ENCODE assay signal across 14 cellular contexts in the genomic region with DNA sequence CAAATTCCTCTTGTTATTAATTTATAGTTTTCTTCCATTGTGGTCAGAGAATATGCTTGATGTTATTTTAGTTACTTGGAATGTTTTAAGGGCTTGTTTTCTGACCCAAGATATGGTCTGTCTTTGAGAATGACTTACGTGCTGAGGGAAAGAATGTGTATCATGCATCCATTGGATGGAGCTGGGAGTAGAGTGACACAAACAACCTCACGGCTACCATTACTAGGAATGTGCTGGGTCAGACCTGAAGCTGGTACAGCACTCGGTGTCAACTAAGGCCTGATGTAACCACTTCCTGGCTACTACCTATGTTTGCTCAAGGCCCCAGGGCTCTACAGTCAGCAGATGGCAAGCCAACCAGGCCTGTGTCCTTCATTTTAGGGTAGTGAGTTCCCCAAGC.
DNase-seq lines count a peak whose midpoint lies in the region; ATAC-seq and TF ChIP-seq lines count a peak whose summit lies in the region.
"Had no signal": no experiment of that assay in that cellular context is flagged by ENCODE, and none has a peak within 500 bp of the region (broad histone marks: within the 10 kb centered on the region; RNA-seq: fewer than 3 reads in every experiment).

No MANE protein-coding gene starts in this region.

- H3K36me3 ChIP-seq in DND-41 (ENCODE audit: insufficient read depth, low read length) (no peaks in the 10 kb centered on the region), H7 (replicated peaks; ENCODE audit: control insufficient read depth, insufficient read depth, low read length) (no peaks in the 10 kb centered on the region), body of pancreas (replicated peaks in 1 of 2; ENCODE audit: insufficient read depth in 1 of 2, low read depth in 2 of 2) (no peaks in the 10 kb centered on the region)
- H3K36me3 ChIP-seq: BLaER1 had no signal

- no peaks in the 10 kb centered on the region for H3K9me3 Mint-ChIP-seq in HFFc6

- no peak for TF ChIP-seq POLR2A in body of pancreas (IDR thresholded peaks at IDR 0.05)

- intact Hi-C loops in body of pancreas (cut with DNase I): no loop called here

- H3K4me3 Mint-ChIP-seq in HFFc6: no peak overlapping the region

- no peaks in the 10 kb centered on the region for H3K27me3 ChIP-seq in DND-41 (ENCODE audit: insufficient read depth, low read length, poor library complexity)
- H3K27me3 ChIP-seq in H7 (ENCODE audit: control insufficient read depth, insufficient read depth, low read length): no peaks in the 10 kb centered on the region
- H3K27me3 ChIP-seq in body of pancreas: no peaks in the 10 kb centered on the region
- H3K27me3 ChIP-seq: BLaER1 had no signal

- no peaks in the 10 kb centered on the region for H3K36me3 Mint-ChIP-seq in HFFc6 (ENCODE audit: low read depth)

- H3K79me2 ChIP-seq in DND-41 (ENCODE audit: insufficient read depth, low read length): no peaks in the 10 kb centered on the region

- no peak for TF ChIP-seq CTCF in DND-41 (IDR thresholded peaks at IDR 0.05; ENCODE audit: borderline replicate concordance, extremely low read depth, low read length, poor library complexity, severe bottlenecking)
- TF ChIP-seq CTCF in HFFc6 (IDR thresholded peaks at IDR 0.05): no peak
- no peak for TF ChIP-seq CTCF in body of pancreas (IDR thresholded peaks at IDR 0.05)

- no peak overlapping the region for H3K27ac ChIP-seq in DND-41 (ENCODE audit: low read length)
- no peak overlapping the region for H3K27ac ChIP-seq in caudate nucleus (ENCODE audit: low read depth, low read length)
- H3K27ac ChIP-seq in body of pancreas: no peak overlapping the region
- H3K27ac ChIP-seq: BLaER1, GM23248 had no signal

- H3K9ac ChIP-seq in DND-41 (ENCODE audit: low read depth, low read length): no peak overlapping the region
- H3K9ac ChIP-seq: BLaER1, GM23248 had no signal

- H4K20me1 ChIP-seq in DND-41 (ENCODE audit: insufficient read depth, low read length): no peaks in the 10 kb centered on the region
- H4K20me1 ChIP-seq: BLaER1 had no signal

- no peaks in the 10 kb centered on the region for H3K27me3 Mint-ChIP-seq in HFFc6 (ENCODE audit: insufficient read depth)

- H2AFZ ChIP-seq in DND-41 (ENCODE audit: low read depth, low read length): no peak overlapping the region
- H2AFZ ChIP-seq: GM23248 had no signal

- DNase-seq in DND-41 (peak; percentile 4), HFFc6 (peak; percentile 12), astrocyte of the hippocampus (ENCODE audit: low read depth, low spot score) (peak; percentile 32), non-pigmented ciliary epithelial cell (ENCODE audit: low read depth) (peak; percentile 35), caudate nucleus (lab: John Stamatoyannopoulos, UW) (no peak), H7 (no peak), body of pancreas (no peak)
- DNase-seq: 8988T, AML-193, DMS79, GF-D8, GM23248 had no signal

- peaks cover 8% of the 10 kb centered on the region; the same call in 1 of the 2 replicates for H3K4me1 Mint-ChIP-seq in HFFc6 (ENCODE audit: low read depth)

- no peaks in the 10 kb centered on the region for H3K9me3 ChIP-seq in DND-41 (ENCODE audit: insufficient read depth, low read length, severe bottlenecking)
- no peaks in the 10 kb centered on the region for H3K9me3 ChIP-seq in body of pancreas
- H3K9me3 ChIP-seq: BLaER1 had no signal

- ATAC-seq in DND-41 (ENCODE audit: insufficient read depth, low read depth): no peak
- no peak for ATAC-seq in HG03280 (IDR thresholded peaks at IDR 0.05; ENCODE audit: unreplicated experiment)
- no peak for ATAC-seq in body of pancreas

- 54 to 71% methylated on average over 3 of the region's 3 CpGs for WGBS in body of pancreas, 2 donors

- H3K4me1 ChIP-seq in DND-41 (ENCODE audit: insufficient read depth, low read length): no peaks in the 10 kb centered on the region
- H3K4me1 ChIP-seq in body of pancreas: no peaks in the 10 kb centered on the region
- H3K4me1 ChIP-seq: BLaER1 had no signal

- H3K27ac Mint-ChIP-seq in HFFc6: peak overlapping the region; percentile 65

- H3K4me3 ChIP-seq in DND-41 (ENCODE audit: low read depth in 1 of 2, low read length in 2 of 2): no peak overlapping the region
- no peak overlapping the region for H3K4me3 ChIP-seq in H7 (ENCODE audit: insufficient read depth, low read depth, low read length)
- no peak overlapping the region for H3K4me3 ChIP-seq in body of pancreas
- H3K4me3 ChIP-seq: BLaER1, GM23248 had no signal

- H3K4me2 ChIP-seq in DND-41 (ENCODE audit: insufficient read depth, low read length): no peak overlapping the region
- H3K4me2 ChIP-seq: BLaER1 had no signal

Comparison
In these comparisons a context has a peak if more than half of its experiments do, and no peak if none do; other contexts are left out.
1. DNase-seq: peak in DND-41 (single experiment), HFFc6 (single experiment), astrocyte of the hippocampus (single experiment) and non-pigmented ciliary epithelial cell (single experiment); none in caudate nucleus (0 of 61), H7 (single experiment) and body of pancreas (0 of 4).